Comparison of ENCODE assay signal across 34 cellular contexts in the genomic region with DNA sequence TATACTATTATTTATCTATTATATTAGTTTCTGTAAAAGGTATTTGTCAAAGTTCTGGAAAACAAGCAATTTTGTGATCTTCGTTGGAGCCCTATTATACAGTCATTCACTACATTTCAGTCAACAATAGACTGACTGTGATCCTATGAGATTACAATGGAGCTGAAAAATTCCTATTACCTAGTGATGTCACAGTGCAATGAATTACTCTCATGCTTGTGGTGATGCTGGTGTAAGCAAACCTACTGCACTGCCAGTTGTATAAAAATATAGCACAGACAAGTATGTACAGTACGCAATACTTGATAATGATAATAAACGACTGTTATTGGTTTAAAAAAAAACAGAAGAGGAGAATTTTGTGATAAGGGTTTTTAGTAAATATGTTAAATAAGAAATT. TPM values are rescaled to one million over a fixed set of nuclear protein-coding genes. Genes with fewer than 3 reads are reported as not detected.
"Had no signal": no experiment of that assay in that cellular context is flagged by ENCODE, and none has a peak within 500 bp of the region (broad histone marks: within the 10 kb centered on the region; RNA-seq: fewer than 3 reads in every experiment).

No MANE protein-coding gene starts in this region.

- DNase-seq: immature natural killer cell; islet precursor cell; left ventricle myocardium inferior; mesendoderm; naive B cell; natural killer cell; nephron progenitor cell; occipital lobe; ovary; posterior cingulate gyrus; retina; right cardiac atrium; small intestine; spleen; stimulated activated CD4-positive, alpha-beta T cell treated with anti-CD3 and anti-CD28 coated beads, Interleukin-4, amount 100 ng/mL, for 24 hours; stimulated activated naive CD4-positive, alpha-beta T cell; tibial artery; uterus had no signal

- H3K36me3 ChIP-seq: left ventricle myocardium inferior, neural progenitor cell, neutrophil, ovary, prostate gland, spleen, suprapubic skin, thoracic aorta, tibial artery, uterus had no signal

- H3K4me1 Mint-ChIP-seq: immature natural killer cell; natural killer cell; stimulated activated effector memory CD8-positive, alpha-beta T cell treated with anti-CD3 and anti-CD28 coated beads, Interleukin-12 subunit alpha, Interleukin-12 subunit beta, amount 100 ng/mL, for 72 hours had no signal

- H3K27me3 Mint-ChIP-seq: naive B cell had no signal

- H3K36me3 Mint-ChIP-seq: immature natural killer cell; mesothelial cell of epicardium; natural killer cell; neural progenitor cell; stimulated activated effector memory CD8-positive, alpha-beta T cell treated with anti-CD3 and anti-CD28 coated beads, Interleukin-12 subunit alpha, Interleukin-12 subunit beta, amount 100 ng/mL, for 72 hours; type B pancreatic cell had no signal

- H3K4me2 ChIP-seq: neural progenitor cell had no signal

- H3K27ac Mint-ChIP-seq: immature natural killer cell; mesothelial cell of epicardium; naive B cell; natural killer cell; nephron progenitor cell; neural progenitor cell; stimulated activated effector memory CD8-positive, alpha-beta T cell treated with anti-CD3 and anti-CD28 coated beads, Interleukin-12 subunit alpha, Interleukin-12 subunit beta, amount 100 ng/mL, for 72 hours; stimulated activated naive CD8-positive, alpha-beta T cell treated with anti-CD3 and anti-CD28 coated beads, Interleukin-15, Interleukin-2, amounts not matched to agents 100 ng/mL and 50 ng/mL, for 24 hours; type B pancreatic cell had no signal

- ATAC-seq: natural killer cell; right cardiac atrium; sciatic nerve; stimulated activated effector memory CD8-positive, alpha-beta T cell treated with anti-CD3 and anti-CD28 coated beads, Interleukin-12 subunit alpha, Interleukin-12 subunit beta, amount 100 ng/mL, for 72 hours had no signal

- H3K4me1 ChIP-seq: left ventricle myocardium inferior, prostate gland, spleen, suprapubic skin, tibial artery, uterus had no signal

- H3K9me3 Mint-ChIP-seq: mesothelial cell of epicardium; natural killer cell; neural progenitor cell; stimulated activated effector memory CD8-positive, alpha-beta T cell treated with anti-CD3 and anti-CD28 coated beads, Interleukin-12 subunit alpha, Interleukin-12 subunit beta, amount 100 ng/mL, for 72 hours; stimulated activated naive CD8-positive, alpha-beta T cell treated with anti-CD3 and anti-CD28 coated beads, Interleukin-15, Interleukin-2, amounts not matched to agents 100 ng/mL and 50 ng/mL, for 24 hours; type B pancreatic cell had no signal

- H3K9ac ChIP-seq: neural progenitor cell had no signal

- H3K27me3 ChIP-seq: neural progenitor cell, ovary, suprapubic skin, tibial artery, uterus had no signal

- H3K4me3 ChIP-seq: left ventricle myocardium inferior, lung, neural progenitor cell, ovary, prostate gland, spleen, suprapubic skin, thoracic aorta, tibial artery, uterus had no signal

- H2AFZ ChIP-seq: neural progenitor cell had no signal

- H3K27ac ChIP-seq: left ventricle myocardium inferior, neural progenitor cell, neutrophil, ovary, prostate gland, spleen, suprapubic skin, thoracic aorta, tibial artery, uterus had no signal

- H3K4me3 Mint-ChIP-seq: immature natural killer cell; mesothelial cell of epicardium; naive B cell; natural killer cell; nephron progenitor cell; neural progenitor cell; stimulated activated effector memory CD8-positive, alpha-beta T cell treated with anti-CD3 and anti-CD28 coated beads, Interleukin-12 subunit alpha, Interleukin-12 subunit beta, amount 100 ng/mL, for 72 hours; stimulated activated naive CD8-positive, alpha-beta T cell treated with anti-CD3 and anti-CD28 coated beads, Interleukin-15, Interleukin-2, amounts not matched to agents 100 ng/mL and 50 ng/mL, for 24 hours; type B pancreatic cell had no signal

- H3K9me3 ChIP-seq: neutrophil, prostate gland, suprapubic skin, thoracic aorta, uterus had no signal

RNA-seq across cellular contexts. Expression of gene OR6V1, which starts 21.4 kb away (rescaled TPM):
- total RNA-seq: kidney epithelial cell, left ventricle myocardium inferior, lower leg skin, lung, mesothelial cell of epicardium, mononuclear cell, natural killer cell, occipital lobe, ovary, prostate gland, right cardiac atrium, sciatic nerve, spleen, subcutaneous adipose tissue, suprapubic skin, thoracic aorta, ureter, uterus had no signal
- polyA plus RNA-seq: immature natural killer cell, lung, ovary, right cardiac atrium, small intestine, spleen had no signal

RNA-seq across cellular contexts. Expression of gene OR9A2, which starts 46.6 kb away (rescaled TPM):
- total RNA-seq: kidney epithelial cell, left ventricle myocardium inferior, lower leg skin, mononuclear cell, natural killer cell, prostate gland, right cardiac atrium, subcutaneous adipose tissue, thoracic aorta, ureter had no signal
- polyA plus RNA-seq: immature natural killer cell, lung, ovary, right cardiac atrium, small intestine, spleen had no signal

RNA-seq across cellular contexts. Expression of gene PIP, which starts 58.3 kb away (rescaled TPM):
- total RNA-seq: kidney epithelial cell, left ventricle myocardium inferior, mesothelial cell of epicardium, mononuclear cell, natural killer cell, occipital lobe, right cardiac atrium, sciatic nerve, spleen, subcutaneous adipose tissue, ureter, uterus had no signal
- polyA plus RNA-seq: immature natural killer cell, ovary, right cardiac atrium, small intestine, spleen had no signal
